ENCODE assay signal across 23 cellular contexts in the genomic region with DNA sequence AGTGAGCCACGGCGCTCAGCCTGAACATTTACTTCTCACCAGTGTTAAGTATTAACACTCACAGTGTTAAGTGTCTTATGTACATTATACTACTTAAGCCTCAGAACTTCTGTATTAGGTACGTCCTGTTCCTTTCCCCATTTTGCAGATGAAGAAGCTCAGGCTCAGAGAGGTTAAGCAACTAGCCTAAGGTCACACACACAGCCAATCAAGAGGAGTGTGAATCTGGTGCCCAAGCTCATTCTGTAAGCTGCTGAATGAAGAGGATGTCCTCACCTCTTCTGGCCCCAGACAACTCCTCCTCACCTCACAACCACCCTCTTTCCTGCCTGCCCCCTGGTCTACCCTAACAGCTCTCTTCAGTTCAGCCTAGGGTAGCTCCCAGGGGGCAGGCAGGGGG. TPM values are rescaled to one million over a fixed set of nuclear protein-coding genes. Genes with fewer than 3 reads are reported as not detected.
"Had no signal": no experiment of that assay in that cellular context is flagged by ENCODE, and none has a peak within 500 bp of the region (broad histone marks: within the 10 kb centered on the region; RNA-seq: fewer than 3 reads in every experiment).

No MANE protein-coding gene starts in this region.

- H3K4me3 ChIP-seq: coronary artery, esophagus muscularis mucosa, prostate gland, transverse colon had no signal

- FAIRE-seq: keratinocyte, small intestine had no signal

- H3K4me3 Mint-ChIP-seq: activated CD4-positive, alpha-beta memory T cell treated with anti-CD3 and anti-CD28 coated beads for 36 hours; activated CD8-positive, alpha-beta memory T cell treated with anti-CD3 and anti-CD28 coated beads, Interleukin-2, amount 10 ng/mL, durations not matched to agents 7 days and 5 days; activated naive CD4-positive, alpha-beta T cell treated with anti-CD3 and anti-CD28 coated beads, Interleukin-2, amount 50 U/mL, for 24 hours; brain; natural killer cell had no signal

- H3K27ac Mint-ChIP-seq: activated CD4-positive, alpha-beta memory T cell treated with anti-CD3 and anti-CD28 coated beads for 36 hours; activated CD8-positive, alpha-beta memory T cell treated with anti-CD3 and anti-CD28 coated beads, Interleukin-2, amount 10 ng/mL, durations not matched to agents 7 days and 5 days; activated naive CD4-positive, alpha-beta T cell treated with anti-CD3 and anti-CD28 coated beads, Interleukin-2, amount 50 U/mL, for 24 hours; natural killer cell had no signal

- H3K27me3 Mint-ChIP-seq: activated CD4-positive, alpha-beta memory T cell treated with anti-CD3 and anti-CD28 coated beads for 36 hours; activated naive CD4-positive, alpha-beta T cell treated with anti-CD3 and anti-CD28 coated beads, Interleukin-2, amount 50 U/mL, for 24 hours had no signal

- DNase-seq: activated CD4-positive, alpha-beta memory T cell treated with anti-CD3 and anti-CD28 coated beads for 36 hours; activated CD4-positive, alpha-beta T cell treated with anti-CD3 and anti-CD28 coated beads for 1 hour; activated CD8-positive, alpha-beta memory T cell treated with anti-CD3 and anti-CD28 coated beads, Interleukin-2, amount 10 ng/mL, durations not matched to agents 7 days and 5 days; activated T-cell treated with anti-CD3 and anti-CD28 coated beads, Interleukin-2, amount 50 U/mL, for 1 hour; amygdala; central memory CD4-positive, alpha-beta T cell; effector CD4-positive, alpha-beta T cell; hippocampal formation; left ventricle myocardium superior; mesenchymal stem cell; natural killer cell; small intestine; stimulated activated naive CD8-positive, alpha-beta T cell treated with anti-CD3 and anti-CD28 coated beads, Interleukin-15, Interleukin-2, amounts not matched to agents 100 U/mL and 50 U/mL, for 24 hours; T-helper 1 cell; T1000; transverse colon had no signal

- H3K36me3 ChIP-seq: transverse colon had no signal

- H3K36me3 Mint-ChIP-seq: activated CD4-positive, alpha-beta memory T cell treated with anti-CD3 and anti-CD28 coated beads for 36 hours; activated CD8-positive, alpha-beta memory T cell treated with anti-CD3 and anti-CD28 coated beads, Interleukin-2, amount 10 ng/mL, durations not matched to agents 7 days and 5 days; activated naive CD4-positive, alpha-beta T cell treated with anti-CD3 and anti-CD28 coated beads, Interleukin-2, amount 50 U/mL, for 24 hours; natural killer cell had no signal

- ATAC-seq: activated CD8-positive, alpha-beta memory T cell treated with anti-CD3 and anti-CD28 coated beads, Interleukin-2, amount 10 ng/mL, durations not matched to agents 7 days and 5 days; left ventricle myocardium superior; right cardiac atrium; stimulated activated naive CD8-positive, alpha-beta T cell treated with anti-CD3 and anti-CD28 coated beads, Interleukin-15, Interleukin-2, amounts not matched to agents 100 U/mL and 50 U/mL, for 24 hours had no signal

- H3K9me3 Mint-ChIP-seq: activated CD4-positive, alpha-beta memory T cell treated with anti-CD3 and anti-CD28 coated beads for 36 hours; activated naive CD4-positive, alpha-beta T cell treated with anti-CD3 and anti-CD28 coated beads, Interleukin-2, amount 50 U/mL, for 24 hours; brain; natural killer cell had no signal

- H3K27me3 ChIP-seq: esophagus muscularis mucosa, transverse colon had no signal

- H3K9me3 ChIP-seq: esophagus muscularis mucosa, prostate gland, transverse colon had no signal

- H3K4me1 ChIP-seq: prostate gland had no signal

- H3K27ac ChIP-seq: coronary artery, esophagus muscularis mucosa, prostate gland, transverse colon had no signal

RNA-seq across cellular contexts. Expression of gene CREB3L1, which starts 29.9 kb away (rescaled TPM):
- total RNA-seq: activated CD4-positive, alpha-beta memory T cell treated with anti-CD3 and anti-CD28 coated beads for 36 hours; activated CD8-positive, alpha-beta memory T cell treated with anti-CD3 and anti-CD28 coated beads, Interleukin-2, amount 10 ng/mL, durations not matched to agents 7 days and 5 days; natural killer cell had no signal
